ENCODE assay signal across 8 cellular contexts in genomic region chr20:56504373-56505005, GRCh38. TPM values are rescaled to one million over a fixed set of nuclear protein-coding genes. Genes with fewer than 3 reads are reported as not detected.
DNase-seq lines count a peak whose midpoint lies in the region; ATAC-seq and TF ChIP-seq lines count a peak whose summit lies in the region.

No MANE protein-coding gene starts in this region.

- H3K36me3 ChIP-seq in OCI-LY3 (replicated peaks; ENCODE audit: low read depth, low read length) (peaks cover 12% of the 10 kb centered on the region), colonic mucosa (no peaks in the 10 kb centered on the region), ascending aorta (peaks cover 0 to 5% of the 10 kb centered on the region in 2 donors)

- peak; percentile 69 for TF ChIP-seq CTCF in OCI-LY3 (IDR thresholded peaks at IDR 0.05; ENCODE audit: low read depth, low read length)
- peak; percentile 9 for TF ChIP-seq CTCF in colonic mucosa (IDR thresholded peaks at IDR 0.05)
- peak in 1 of 3 experiments; percentile 23 for TF ChIP-seq CTCF in ascending aorta (IDR thresholded peaks at IDR 0.05)

- H3K27me3 ChIP-seq in OCI-LY3 (ENCODE audit: low read depth, low read length) (no peaks in the 10 kb centered on the region), colonic mucosa (no peaks in the 10 kb centered on the region), ascending aorta (no peaks in the 10 kb centered on the region)

- no peak for ATAC-seq in GM21717 (IDR thresholded peaks at IDR 0.05; ENCODE audit: unreplicated experiment)

- H3K4me1 ChIP-seq in OCI-LY3 (ENCODE audit: low read length) = no peaks in the 10 kb centered on the region
- no peaks in the 10 kb centered on the region for H3K4me1 ChIP-seq in colonic mucosa
- H3K4me1 ChIP-seq in ascending aorta = no peaks in the 10 kb centered on the region

- no peak overlapping the region for H3K4me3 ChIP-seq in OCI-LY3 (ENCODE audit: low read length)
- H3K4me3 ChIP-seq in colonic mucosa = no peak overlapping the region
- H3K4me3 ChIP-seq in ascending aorta = no peak overlapping the region

- no peak overlapping the region for H3K4me2 ChIP-seq in OCI-LY3 (ENCODE audit: low read length)

- no peak overlapping the region for H2AFZ ChIP-seq in OCI-LY3 (ENCODE audit: low read depth, low read length)

- intact Hi-C loops in colonic mucosa (cut with DNase I) (no loop called here), ascending aorta (cut with DNase I) (no loop called here)

- H3K27ac ChIP-seq in OCI-LY3 (ENCODE audit: low read length) (no peak overlapping the region), colonic mucosa (no peak overlapping the region), ascending aorta (no peak overlapping the region)

- peak; percentile 8 for DNase-seq in activated T-cell treated with anti-CD3 and anti-CD28 coated beads for 1 hour (ENCODE audit: low read depth)
- no peak for DNase-seq in activated T-cell treated with anti-CD3 and anti-CD28 coated beads for 4 hours
- no peak for DNase-seq in colonic mucosa
- DNase-seq in stimulated activated CD4-positive, alpha-beta T cell treated with anti-CD3 and anti-CD28 coated beads, Interleukin-4, amount 100 ng/mL, for 1 hour = peak; percentile 18
- no peak for DNase-seq in NCI-H1092 treated with DMSO at 0.1 percent for 48 hours (lab: John Stamatoyannopoulos, UW)
- no peak for DNase-seq in ascending aorta (ENCODE audit: low spot score in 2 of 2)

- H3K9me3 ChIP-seq in OCI-LY3 (ENCODE audit: insufficient read depth, low read length) (no peaks in the 10 kb centered on the region), colonic mucosa (no peaks in the 10 kb centered on the region), ascending aorta (no peaks in the 10 kb centered on the region)

- H3K79me2 ChIP-seq in OCI-LY3 (ENCODE audit: low read length) = no peaks in the 10 kb centered on the region

- H4K20me1 ChIP-seq in OCI-LY3 (ENCODE audit: insufficient read depth, low read length) = no peaks in the 10 kb centered on the region; the same call in 1 of the 2 replicates

- no peak overlapping the region for H3K9ac ChIP-seq in OCI-LY3 (ENCODE audit: low read length)
- no peak overlapping the region for H3K9ac ChIP-seq in colonic mucosa (ENCODE audit: low read depth in 2 of 2, low read length in 2 of 2)

RNA-seq across cellular contexts. Expression of gene FAM209A, which starts 20.1 kb away (rescaled TPM):
- total RNA-seq in colonic mucosa = under 1 TPM in 1 of 2 donors, not detected in 1; 0.35 TPM
- not detected for total RNA-seq in ascending aorta

RNA-seq across cellular contexts. Expression of gene FAM209B, which starts 28.6 kb away (rescaled TPM):
- total RNA-seq in colonic mucosa = under 1 TPM in 1 of 2 donors, not detected in 1; 0.37 TPM
- total RNA-seq in ascending aorta = not detected

RNA-seq across cellular contexts. Expression of gene RTF2, which starts 36.1 kb away (rescaled TPM):
- 10 to 100 TPM; 67.3 to 80.8 TPM for total RNA-seq in colonic mucosa
- 54.5 TPM for total RNA-seq in ascending aorta

Comparison
In these comparisons a context has a peak if more than half of its experiments do, and no peak if none do; other contexts are left out.
1. DNase-seq: peak in activated T-cell treated with anti-CD3 and anti-CD28 coated beads for 1 hour (single experiment) and stimulated activated CD4-positive, alpha-beta T cell treated with anti-CD3 and anti-CD28 coated beads, Interleukin-4, amount 100 ng/mL, for 1 hour (single experiment); none in activated T-cell treated with anti-CD3 and anti-CD28 coated beads for 4 hours (single experiment), colonic mucosa (single experiment), NCI-H1092 treated with DMSO at 0.1 percent for 48 hours (single experiment) and ascending aorta (0 of 2).